Comparison of ENCODE assay signal across 1 cellular context in the genomic region with DNA sequence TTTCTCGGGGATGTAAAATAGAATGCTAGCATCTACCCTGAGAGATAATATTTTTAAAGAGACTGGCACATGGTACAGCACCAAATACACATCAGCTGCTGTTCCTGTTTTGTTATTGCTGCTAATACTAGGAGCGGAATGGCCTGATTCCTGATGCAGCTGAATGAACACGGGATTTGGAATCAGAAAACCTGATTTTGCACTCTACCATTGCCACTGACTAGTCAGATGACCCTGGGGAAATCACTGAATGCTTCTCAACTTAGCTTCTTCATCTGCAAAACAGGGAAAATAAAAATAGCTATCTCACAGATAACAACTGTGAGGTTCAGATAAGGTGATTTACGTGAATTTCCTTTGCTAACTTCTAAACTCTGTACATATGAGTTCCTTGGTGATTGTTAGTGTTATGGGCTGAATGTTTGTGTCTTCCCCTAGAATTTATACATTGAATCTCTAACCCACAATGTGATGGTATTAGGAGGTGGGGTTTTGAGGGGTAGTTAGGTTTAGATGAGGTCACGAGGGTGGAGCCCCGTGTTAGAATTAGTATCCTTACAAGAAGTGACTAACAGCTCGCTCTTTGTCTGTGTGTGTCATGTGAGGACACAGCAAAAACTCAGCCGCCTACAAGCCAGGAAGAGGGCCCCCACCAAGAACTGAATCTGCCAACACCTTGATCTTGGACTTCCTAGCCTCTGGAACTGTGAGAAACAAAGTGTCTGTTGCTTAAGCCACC.
A peak's percentile ranks its signal among the peaks of the same experiment; 100 is the strongest.
TF ChIP-seq lines count a peak whose summit lies in the region.

No MANE protein-coding gene starts in this region.

TF ChIP-seq in K562, 482 proteins besides CTCF, POLR2A, EP300 and RAD21 (continued from another document):
- TF ChIP-seq, protein P1, sequence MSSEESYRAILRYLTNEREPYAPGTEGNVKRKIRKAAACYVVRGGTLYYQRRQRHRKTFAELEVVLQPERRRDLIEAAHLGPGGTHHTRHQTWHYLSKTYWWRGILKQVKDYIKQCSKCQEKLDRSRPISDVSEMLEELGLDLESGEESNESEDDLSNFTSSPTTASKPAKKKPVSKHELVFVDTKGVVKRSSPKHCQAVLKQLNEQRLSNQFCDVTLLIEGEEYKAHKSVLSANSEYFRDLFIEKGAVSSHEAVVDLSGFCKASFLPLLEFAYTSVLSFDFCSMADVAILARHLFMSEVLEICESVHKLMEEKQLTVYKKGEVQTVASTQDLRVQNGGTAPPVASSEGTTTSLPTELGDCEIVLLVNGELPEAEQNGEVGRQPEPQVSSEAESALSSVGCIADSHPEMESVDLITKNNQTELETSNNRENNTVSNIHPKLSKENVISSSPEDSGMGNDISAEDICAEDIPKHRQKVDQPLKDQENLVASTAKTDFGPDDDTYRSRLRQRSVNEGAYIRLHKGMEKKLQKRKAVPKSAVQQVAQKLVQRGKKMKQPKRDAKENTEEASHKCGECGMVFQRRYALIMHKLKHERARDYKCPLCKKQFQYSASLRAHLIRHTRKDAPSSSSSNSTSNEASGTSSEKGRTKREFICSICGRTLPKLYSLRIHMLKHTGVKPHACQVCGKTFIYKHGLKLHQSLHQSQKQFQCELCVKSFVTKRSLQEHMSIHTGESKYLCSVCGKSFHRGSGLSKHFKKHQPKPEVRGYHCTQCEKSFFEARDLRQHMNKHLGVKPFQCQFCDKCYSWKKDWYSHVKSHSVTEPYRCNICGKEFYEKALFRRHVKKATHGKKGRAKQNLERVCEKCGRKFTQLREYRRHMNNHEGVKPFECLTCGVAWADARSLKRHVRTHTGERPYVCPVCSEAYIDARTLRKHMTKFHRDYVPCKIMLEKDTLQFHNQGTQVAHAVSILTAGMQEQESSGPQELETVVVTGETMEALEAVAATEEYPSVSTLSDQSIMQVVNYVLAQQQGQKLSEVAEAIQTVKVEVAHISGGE (CRISPR knock-in tag; IDR thresholded peaks at IDR 0.05), result no peak
- TF ChIP-seq ZNF24 (IDR thresholded peaks at IDR 0.05) (no peak), CC2D1A (IDR thresholded peaks at IDR 0.05) (no peak), SMARCA4 (IDR thresholded peaks at IDR 0.05) (no peak; the same call in 1 of the 2 replicates), ZNF121 (CRISPR knock-in tag; conservative IDR thresholded peaks at IDR 0.05) (no peak), ATF7 (IDR thresholded peaks at IDR 0.05) (0 out of 2 replicates have a peak, but pooled peaks have one; percentile 20), CBX2 (IDR thresholded peaks at IDR 0.05; ENCODE audit: insufficient read depth, low read length, poor library complexity, severe bottlenecking) (no peak), TGIF2 (CRISPR knock-in tag; IDR thresholded peaks at IDR 0.05) (no peak), HNRNPH1 (optimal IDR thresholded peaks at IDR 0.05; ENCODE audit: low read depth, low read length) (no peak), ZNF3 (CRISPR knock-in tag; IDR thresholded peaks at IDR 0.05) (no peak), PHB (CRISPR knock-in tag; IDR thresholded peaks at IDR 0.05) (no peak), CBFA2T3 (IDR thresholded peaks at IDR 0.05) (peak; percentile 6; the same call in 1 of the 2 replicates), FOXK2 (conservative IDR thresholded peaks at IDR 0.05 in 1 of 2, IDR thresholded peaks at IDR 0.05 in 1 of 2; ENCODE audit: low read depth in 2 of 2) (no peak), DPF2 (IDR thresholded peaks at IDR 0.05) (no peak), FOSL1 (tag; conservative IDR thresholded peaks at IDR 0.05) (peak; percentile 59), E2F8 (IDR thresholded peaks at IDR 0.05; ENCODE audit: low read depth, partially characterized antibody) (no peak), RBM39 (optimal IDR thresholded peaks at IDR 0.05; ENCODE audit: low read depth, low read length) (no peak)
- TF ChIP-seq, protein P2, sequence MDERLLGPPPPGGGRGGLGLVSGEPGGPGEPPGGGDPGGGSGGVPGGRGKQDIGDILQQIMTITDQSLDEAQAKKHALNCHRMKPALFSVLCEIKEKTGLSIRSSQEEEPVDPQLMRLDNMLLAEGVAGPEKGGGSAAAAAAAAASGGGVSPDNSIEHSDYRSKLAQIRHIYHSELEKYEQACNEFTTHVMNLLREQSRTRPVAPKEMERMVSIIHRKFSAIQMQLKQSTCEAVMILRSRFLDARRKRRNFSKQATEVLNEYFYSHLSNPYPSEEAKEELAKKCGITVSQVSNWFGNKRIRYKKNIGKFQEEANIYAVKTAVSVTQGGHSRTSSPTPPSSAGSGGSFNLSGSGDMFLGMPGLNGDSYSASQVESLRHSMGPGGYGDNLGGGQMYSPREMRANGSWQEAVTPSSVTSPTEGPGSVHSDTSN (CRISPR knock-in tag; IDR thresholded peaks at IDR 0.05; ENCODE audit: low read depth), result no peak
- TF ChIP-seq, protein P2 (tag; conservative IDR thresholded peaks at IDR 0.05; ENCODE audit: low read depth), result peak; percentile 36; the same call in 1 of the 2 replicates
TF ChIP-seq in K562: peak in this region for 16.
